In genomic region chr4:6701371-6701770, GRCh38 we compare ENCODE assay signal across 12 cellular contexts. TPM values are rescaled to one million over a fixed set of nuclear protein-coding genes. Genes with fewer than 3 reads are reported as not detected.
DNase-seq lines count a peak whose midpoint lies in the region; ATAC-seq, FAIRE-seq and TF ChIP-seq lines count a peak whose summit lies in the region.
"Had no signal": no experiment of that assay in that cellular context is flagged by ENCODE, and none has a peak within 500 bp of the region (broad histone marks: within the 10 kb centered on the region; RNA-seq: fewer than 3 reads in every experiment).

No MANE protein-coding gene starts in this region.

- H3K27me3 Mint-ChIP-seq in activated CD4-positive, alpha-beta T cell treated with anti-CD3 and anti-CD28 coated beads, Interleukin-2, amount 10 ng/mL, durations not matched to agents 7 days and 5 days: no peaks in the 10 kb centered on the region

- peak; percentile 35 for TF ChIP-seq CTCF in BJ (IDR thresholded peaks at IDR 0.05; ENCODE audit: insufficient read depth, low read depth, low read length)
- peak; percentile 31; the same call in 1 of the 2 replicates for TF ChIP-seq CTCF in GM12875 (IDR thresholded peaks at IDR 0.05; ENCODE audit: borderline replicate concordance, insufficient read depth, low read depth, low read length)
- no peak for TF ChIP-seq CTCF in pancreas (IDR thresholded peaks at IDR 0.05)

- no peak for DNase-seq in BJ (ENCODE audit: low read depth)
- DNase-seq in activated CD4-positive, alpha-beta T cell treated with anti-CD3 and anti-CD28 coated beads, Interleukin-2, amount 10 ng/mL, durations not matched to agents 7 days and 5 days: peak; percentile 40
- DNase-seq in iPS-NIHi11 (ENCODE audit: low spot score): peak; percentile 78
- DNase-seq in NCI-H1048 (lab: John Stamatoyannopoulos, UW): no peak
- no peak for DNase-seq in pancreas
- DNase-seq in NCI-H2196 treated with DMSO at 0.1 percent for 48 hours (lab: John Stamatoyannopoulos, UW; ENCODE audit: unreplicated experiment): no peak
- DNase-seq: foreskin melanocyte, NCI-H446 treated with DMSO at 0.1 percent for 48 hours, stomach had no signal

- H3K27me3 ChIP-seq in BJ (ENCODE audit: control insufficient read depth, insufficient read depth, low read length): no peaks in the 10 kb centered on the region
- no peaks in the 10 kb centered on the region for H3K27me3 ChIP-seq in pancreas
- H3K27me3 ChIP-seq: stomach had no signal

- intact Hi-C loops in pancreas (cut with DNase I): no loop called here

- peaks cover 8% of the 10 kb centered on the region for H3K9me3 Mint-ChIP-seq in activated CD4-positive, alpha-beta T cell treated with anti-CD3 and anti-CD28 coated beads, Interleukin-2, amount 10 ng/mL, durations not matched to agents 7 days and 5 days

- H3K36me3 Mint-ChIP-seq in activated CD4-positive, alpha-beta T cell treated with anti-CD3 and anti-CD28 coated beads, Interleukin-2, amount 10 ng/mL, durations not matched to agents 7 days and 5 days (ENCODE audit: low read depth): peaks cover 74% of the 10 kb centered on the region

- peak overlapping the region; percentile 13 for H3K27ac Mint-ChIP-seq in activated CD4-positive, alpha-beta T cell treated with anti-CD3 and anti-CD28 coated beads, Interleukin-2, amount 10 ng/mL, durations not matched to agents 7 days and 5 days

- H3K9me3 ChIP-seq in pancreas: no peaks in the 10 kb centered on the region
- H3K9me3 ChIP-seq: stomach had no signal

- 84 to 87% methylated on average over 13 of the region's 13 CpGs for WGBS in pancreas, 2 donors

- H3K4me3 Mint-ChIP-seq in activated CD4-positive, alpha-beta T cell treated with anti-CD3 and anti-CD28 coated beads, Interleukin-2, amount 10 ng/mL, durations not matched to agents 7 days and 5 days: no peak overlapping the region

- peaks cover 0 to 5% (median 4%) of the 10 kb centered on the region in 3 donors for H3K4me1 ChIP-seq in pancreas

- no peak overlapping the region for H3K4me3 ChIP-seq in BJ (ENCODE audit: low read depth, low read length)
- no peak overlapping the region for H3K4me3 ChIP-seq in GM12875 (ENCODE audit: low read depth, low read length)
- H3K4me3 ChIP-seq in pancreas: no peak overlapping the region
- H3K4me3 ChIP-seq: stomach had no signal

- CTCF ChIA-PET in BJ (lab: Yijun Ruan, JAX): interaction anchor here (0.6 to 2.0 kb wide), 3 partner anchors 19 to 191 kb away, joined by 3 to 7 read pairs (median 3); no protein-coding TSS in a partner anchor
- CTCF ChIA-PET in activated CD4-positive, alpha-beta T cell treated with anti-CD3 and anti-CD28 coated beads, Interleukin-2, amount 10 ng/mL, durations not matched to agents 7 days and 5 days (lab: Charles Lee): interaction anchor here (0.6 to 4.6 kb wide), 15 partner anchors 9 to 1838 kb away, joined by 3 to 30 read pairs (median 4); partner anchors contain the start of genes BLOC1S4 and MRFAP1L1

- H3K36me3 ChIP-seq in BJ (ENCODE audit: control insufficient read depth, insufficient read depth, low read length) (peaks cover 2% of the 10 kb centered on the region), pancreas (peaks cover 0 to 12% (median 0%) of the 10 kb centered on the region in 3 donors)

- POLR2A ChIA-PET in BJ (lab: Charles Lee): no interaction called here
- POLR2A ChIA-PET in activated CD4-positive, alpha-beta T cell treated with anti-CD3 and anti-CD28 coated beads, Interleukin-2, amount 10 ng/mL, durations not matched to agents 7 days and 5 days (lab: Charles Lee): interaction anchor here (0.7 to 0.9 kb wide), 2 partner anchors 26 to 40 kb away, joined by 3 to 4 read pairs; no protein-coding TSS in a partner anchor

- peaks cover 74% of the 10 kb centered on the region for H3K4me1 Mint-ChIP-seq in activated CD4-positive, alpha-beta T cell treated with anti-CD3 and anti-CD28 coated beads, Interleukin-2, amount 10 ng/mL, durations not matched to agents 7 days and 5 days

- no peak for FAIRE-seq in pancreas (lab: Jason Lieb, UNC)

- ATAC-seq in pancreas (no peak), HG02571 (IDR thresholded peaks at IDR 0.05; ENCODE audit: unreplicated experiment) (no peak)

- no peak overlapping the region for H3K27ac ChIP-seq in pancreas
- H3K27ac ChIP-seq: parathyroid adenoma, stomach had no signal

RNA-seq across cellular contexts. Expression of gene S100P, which starts 7.7 kb away (rescaled TPM):
- 0.06 and 0.07 TPM in 2 replicates for polyA plus RNA-seq in BJ (2011; rRNA removed)
- not detected in 2 replicates for polyA minus RNA-seq in BJ (2011; rRNA and poly(A)+ RNA removed)
- total RNA-seq in activated CD4-positive, alpha-beta T cell treated with anti-CD3 and anti-CD28 coated beads, Interleukin-2, amount 10 ng/mL, durations not matched to agents 7 days and 5 days: 1 to 10 TPM; 5.3 to 7.2 TPM
- 10 to 100 TPM in 1 of 6 donors, 1 to 10 TPM in 1, not detected in 4; 1.7 to 15.7 TPM for total RNA-seq in pancreas
- 1 to 10 TPM in 1 of 2 donors, under 1 TPM in 1; 0.42 to 1.3 TPM for polyA plus RNA-seq in pancreas

RNA-seq across cellular contexts. Expression of gene MRFAP1L1, which starts 8.3 kb away (rescaled TPM):
- polyA plus RNA-seq in BJ (2011; rRNA removed): 35.5 and 54.1 TPM in 2 replicates
- polyA minus RNA-seq in BJ (2011; rRNA and poly(A)+ RNA removed): 10.0 and 14.4 TPM in 2 replicates
- 10 to 100 TPM; 74.5 to 74.9 TPM for total RNA-seq in activated CD4-positive, alpha-beta T cell treated with anti-CD3 and anti-CD28 coated beads, Interleukin-2, amount 10 ng/mL, durations not matched to agents 7 days and 5 days
- 10 to 100 TPM; 12.4 to 26.6 (median 20.4) TPM for total RNA-seq in pancreas
- 10 to 100 TPM; 23.5 to 39.8 TPM for polyA plus RNA-seq in pancreas

RNA-seq across cellular contexts. Expression of gene BLOC1S4, which starts 14.6 kb away (rescaled TPM):
- 10.4 and 12.6 TPM in 2 replicates for polyA plus RNA-seq in BJ (2011; rRNA removed)
- 4.6 and 5.0 TPM in 2 replicates for polyA minus RNA-seq in BJ (2011; rRNA and poly(A)+ RNA removed)
- 10 to 100 TPM; 16.6 to 17.6 TPM for total RNA-seq in activated CD4-positive, alpha-beta T cell treated with anti-CD3 and anti-CD28 coated beads, Interleukin-2, amount 10 ng/mL, durations not matched to agents 7 days and 5 days
- total RNA-seq in pancreas: 1 to 10 TPM; 3.7 to 7.1 (median 5.1) TPM
- 1 to 10 TPM; 3.3 to 8.4 TPM for polyA plus RNA-seq in pancreas

Comparison
In these comparisons a context has a peak if more than half of its experiments do, and no peak if none do; other contexts are left out.
1. DNase-seq: peak in activated CD4-positive, alpha-beta T cell treated with anti-CD3 and anti-CD28 coated beads, Interleukin-2, amount 10 ng/mL, durations not matched to agents 7 days and 5 days (single experiment) and iPS-NIHi11 (single experiment); none in BJ (single experiment), NCI-H1048 (single experiment), pancreas (0 of 6) and NCI-H2196 treated with DMSO at 0.1 percent for 48 hours (single experiment).
2. CTCF ChIP-seq: peak in BJ (single experiment) and GM12875 (single experiment); none in pancreas (0 of 4).